16 cellular contexts compared by ENCODE assay signal in the genomic region with DNA sequence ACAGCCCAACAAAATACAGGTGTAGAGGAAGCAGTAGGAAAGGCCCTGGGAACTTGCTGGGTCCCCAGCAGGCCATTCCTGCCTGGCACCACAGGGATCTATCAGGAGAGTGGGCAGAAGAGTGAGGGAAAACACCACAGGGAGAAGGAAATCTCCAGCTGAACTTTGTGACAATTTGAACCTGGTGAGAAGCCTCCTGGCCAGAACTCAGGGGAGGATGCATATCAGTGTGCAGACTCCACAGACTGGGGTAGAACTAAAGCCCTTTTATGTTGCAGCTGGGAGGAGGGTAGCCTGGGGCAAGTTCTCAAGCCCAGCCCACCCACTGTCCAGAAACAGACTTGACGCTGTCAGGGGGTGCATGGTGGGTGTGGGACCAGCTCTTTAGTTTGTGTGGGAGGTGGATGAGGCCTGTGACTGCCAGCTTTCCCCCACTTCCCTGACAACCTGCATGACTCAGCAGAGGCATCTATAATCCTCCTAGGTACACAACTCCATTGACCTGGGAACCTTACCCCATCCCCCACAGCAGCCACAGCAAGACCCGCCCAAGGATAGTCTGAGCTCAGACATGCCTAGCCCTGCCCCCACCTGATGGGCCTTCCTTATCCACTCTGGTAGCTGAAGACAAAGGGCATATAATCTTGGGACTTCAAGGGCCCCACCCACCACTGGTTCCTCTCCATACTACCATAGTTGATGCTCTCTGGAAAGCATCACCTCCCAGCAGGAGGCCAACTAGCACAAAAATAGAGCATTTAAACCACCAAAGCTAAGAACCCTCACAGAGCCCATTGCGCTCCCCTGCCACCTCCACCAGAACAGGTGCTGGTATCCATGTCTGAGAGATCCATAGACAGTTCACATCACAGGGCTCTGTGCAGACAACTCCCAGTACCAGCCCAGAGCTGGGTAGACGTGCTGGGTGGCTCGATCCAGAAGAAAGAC. TPM values are rescaled to one million over a fixed set of nuclear protein-coding genes. Genes with fewer than 3 reads are reported as not detected.
DNase-seq lines count a peak whose midpoint lies in the region; ATAC-seq and TF ChIP-seq lines count a peak whose summit lies in the region.
"Had no signal": no experiment of that assay in that cellular context is flagged by ENCODE, and none has a peak within 500 bp of the region (broad histone marks: within the 10 kb centered on the region; RNA-seq: fewer than 3 reads in every experiment).

No MANE protein-coding gene starts in this region.

- no peaks in the 10 kb centered on the region for H3K36me3 Mint-ChIP-seq in Calu3 (ENCODE audit: insufficient read depth, unreplicated experiment)
- H3K36me3 Mint-ChIP-seq in central memory CD8-positive, alpha-beta T cell (ENCODE audit: insufficient read depth) = no peaks in the 10 kb centered on the region

- in situ Hi-C loops in KBM-7 (cut with MboI; ENCODE audit: low pct_unique_long_range_greater_than_20kb, low sequenced_read_pairs) = no loop called here

- no peaks in the 10 kb centered on the region for H3K36me3 ChIP-seq in mucosa of descending colon (ENCODE audit: low read depth)
- H3K36me3 ChIP-seq: upper lobe of left lung had no signal

- ATAC-seq in central memory CD8-positive, alpha-beta T cell (replicated peaks; ENCODE audit: extremely low read depth, poor library complexity, severe bottlenecking) = no peak
- ATAC-seq in mucosa of descending colon = peak; percentile 54
- no peak for ATAC-seq in GM21576 (IDR thresholded peaks at IDR 0.05; ENCODE audit: unreplicated experiment)
- no peak for ATAC-seq in HG03280 (IDR thresholded peaks at IDR 0.05; ENCODE audit: unreplicated experiment)
- ATAC-seq: left ventricle myocardium superior; naive thymus-derived CD8-positive, alpha-beta T cell had no signal

- no peaks in the 10 kb centered on the region for H3K4me1 ChIP-seq in mucosa of descending colon (ENCODE audit: low read depth)
- H3K4me1 ChIP-seq: upper lobe of left lung had no signal

- H3K27ac Mint-ChIP-seq in Calu3 (ENCODE audit: unreplicated experiment) = peak overlapping the region; percentile 1
- H3K27ac Mint-ChIP-seq in central memory CD8-positive, alpha-beta T cell (ENCODE audit: low read depth) = peak overlapping the region; percentile 16

- no peaks in the 10 kb centered on the region for H3K9me3 ChIP-seq in mucosa of descending colon
- H3K9me3 ChIP-seq: upper lobe of left lung had no signal

- intact Hi-C loops in Calu3 (cut with micrococcal nuclease; ENCODE audit: unreplicated experiment) (no loop called here), mucosa of descending colon (cut with DNase I, micrococcal nuclease) (no loop called here)

- H3K4me3 ChIP-seq in mucosa of descending colon = no peak overlapping the region
- H3K4me3 ChIP-seq: upper lobe of left lung had no signal

- no peak overlapping the region for H3K4me3 Mint-ChIP-seq in Calu3 (ENCODE audit: low read depth, unreplicated experiment)
- no peak overlapping the region for H3K4me3 Mint-ChIP-seq in central memory CD8-positive, alpha-beta T cell
- H3K4me3 Mint-ChIP-seq: naive thymus-derived CD8-positive, alpha-beta T cell had no signal

- H3K27me3 Mint-ChIP-seq in Calu3 (ENCODE audit: unreplicated experiment) = no peaks in the 10 kb centered on the region
- H3K27me3 Mint-ChIP-seq in central memory CD8-positive, alpha-beta T cell = no peaks in the 10 kb centered on the region
- H3K27me3 Mint-ChIP-seq: naive thymus-derived CD8-positive, alpha-beta T cell had no signal

- no TSS peak for BruUV-seq in Calu3 (replicated peaks; lab: Mats Ljungman, UMichigan)

- peak; percentile 31 for DNase-seq in Calu3
- peak; percentile 22 for DNase-seq in KBM-7
- no peak for DNase-seq in central memory CD8-positive, alpha-beta T cell (ENCODE audit: low spot score in 2 of 2)
- DNase-seq in mucosa of descending colon = peak; percentile 73 to 82 (median 74)
- DNase-seq in stimulated activated naive CD4-positive, alpha-beta T cell (lab: John Stamatoyannopoulos, UW) = no peak
- DNase-seq: activated naive CD4-positive, alpha-beta T cell treated with anti-CD3 and anti-CD28 coated beads, Interleukin-2, amount 50 U/mL, for 16 hours; head of caudate nucleus; Kasumi-1; left ventricle myocardium superior; naive thymus-derived CD8-positive, alpha-beta T cell; NCI-H2029 treated with DMSO at 0.1 percent for 48 hours; NK-92 treated with Interleukin-12 subunit alpha and Interleukin-12 subunit beta, amount 100 ng/mL, for 24 hours; stimulated activated CD4-positive, alpha-beta T cell treated with anti-CD3 and anti-CD28 coated beads, Interleukin-2, amount 100 ng/mL, for 48 hours; upper lobe of left lung had no signal

- peaks cover 25% of the 10 kb centered on the region for H3K4me1 Mint-ChIP-seq in Calu3 (ENCODE audit: low read depth, unreplicated experiment)
- H3K4me1 Mint-ChIP-seq in central memory CD8-positive, alpha-beta T cell = peaks cover 9% of the 10 kb centered on the region

- CTCF ChIA-PET in Calu3 (lab: Charles Lee) = interaction anchor here (1.2 kb wide), 1 partner anchor 28 kb away, joined by 3 read pairs; no protein-coding TSS in a partner anchor

- no peaks in the 10 kb centered on the region for H3K9me3 Mint-ChIP-seq in Calu3 (ENCODE audit: low read depth, unreplicated experiment)
- H3K9me3 Mint-ChIP-seq in central memory CD8-positive, alpha-beta T cell = no peaks in the 10 kb centered on the region

- TF ChIP-seq CTCF in Calu3 (IDR thresholded peaks at IDR 0.05; ENCODE audit: unreplicated experiment) (no peak), mucosa of descending colon (IDR thresholded peaks at IDR 0.05) (no peak)

RNA-seq across cellular contexts. Expression of a gene that starts 28.9 kb away (rescaled TPM):
- total RNA-seq in Calu3 (2022) (93.1 and 93.5 TPM in 2 replicates), mucosa of descending colon (10 to 100 TPM; 42.5 to 50.6 (median 49.4) TPM)

RNA-seq across cellular contexts. Expression of a gene that starts 29.8 kb away (rescaled TPM):
- 49.1 and 52.8 TPM in 2 replicates for total RNA-seq in Calu3 (2022)
- total RNA-seq in mucosa of descending colon = 10 to 100 TPM; 46.1 to 81.9 (median 51.7) TPM

RNA-seq across cellular contexts. Expression of a gene that starts 33.8 kb away (rescaled TPM):
- total RNA-seq in Calu3 (2022) = 19.0 and 19.8 TPM in 2 replicates
- 10 to 100 TPM; 19.5 to 23.1 (median 21.1) TPM for total RNA-seq in mucosa of descending colon

Comparison
In these comparisons a context has a peak if more than half of its experiments do, and no peak if none do; other contexts are left out.
1. DNase-seq: peak in Calu3 (single experiment), KBM-7 (single experiment) and mucosa of descending colon (3 of 3); none in central memory CD8-positive, alpha-beta T cell (0 of 2) and stimulated activated naive CD4-positive, alpha-beta T cell (0 of 6).